17 cellular contexts compared by ENCODE assay signal in genomic region chr20:25544760-25545159, GRCh38. TPM values are rescaled to one million over a fixed set of nuclear protein-coding genes. Genes with fewer than 3 reads are reported as not detected.
DNase-seq lines count a peak whose midpoint lies in the region; ATAC-seq and TF ChIP-seq lines count a peak whose summit lies in the region.
"Had no signal": no experiment of that assay in that cellular context is flagged by ENCODE, and none has a peak within 500 bp of the region (broad histone marks: within the 10 kb centered on the region; RNA-seq: fewer than 3 reads in every experiment).

No MANE protein-coding gene starts in this region.

- H3K4me3 ChIP-seq in GM23338 (no peak overlapping the region), parathyroid adenoma (ENCODE audit: low read depth, low read length) (peak overlapping the region; percentile 2), transverse colon (no peak overlapping the region)
- H3K4me3 ChIP-seq: breast epithelium, esophagus squamous epithelium had no signal

- H3K27me3 ChIP-seq in GM23338 (ENCODE audit: insufficient read depth): no peaks in the 10 kb centered on the region
- no peaks in the 10 kb centered on the region for H3K27me3 ChIP-seq in parathyroid adenoma (ENCODE audit: control insufficient read depth, insufficient read depth, low read length)
- H3K27me3 ChIP-seq in transverse colon: no peaks in the 10 kb centered on the region
- H3K27me3 ChIP-seq: BE2C, breast epithelium, esophagus squamous epithelium had no signal

- intact Hi-C loops in transverse colon (cut with DNase I; ENCODE audit: low total_unique reads): no loop called here

- H3K36me3 Mint-ChIP-seq in GM23338 (ENCODE audit: low read depth): peaks cover 3% of the 10 kb centered on the region; the same call in 2 of the 3 replicates
- peaks cover 12% of the 10 kb centered on the region for H3K36me3 Mint-ChIP-seq in endothelial cell (ENCODE audit: low read depth, unreplicated experiment)
- H3K36me3 Mint-ChIP-seq: activated naive CD8-positive, alpha-beta T cell treated with anti-CD3 and anti-CD28 coated beads for 36 hours had no signal

- H3K79me2 ChIP-seq in GM23338 (replicated peaks; ENCODE audit: insufficient read depth) (peaks cover 62% of the 10 kb centered on the region), parathyroid adenoma (peaks cover 25% of the 10 kb centered on the region)

- in situ Hi-C loops in transverse colon (cut with MboI; ENCODE audit: low pct_ligation_motif_present in 1 of 4, low pct_unique_long_range_greater_than_20kb in 1 of 4, low sequenced_read_pairs in 3 of 4): no loop called here

- TF ChIP-seq POLR2A in transverse colon (IDR thresholded peaks at IDR 0.05): no peak

- TF ChIP-seq CTCF in GM23338 (conservative IDR thresholded peaks at IDR 0.05; ENCODE audit: low read depth in 2 of 2) (no peak), endothelial cell (IDR thresholded peaks at IDR 0.05; ENCODE audit: unreplicated experiment) (no peak), parathyroid adenoma (IDR thresholded peaks at IDR 0.05) (no peak), transverse colon (IDR thresholded peaks at IDR 0.05) (no peak)

- H3K27ac Mint-ChIP-seq in GM23338 (peak overlapping the region; percentile 64), endothelial cell (ENCODE audit: unreplicated experiment) (peak overlapping the region; percentile 34)
- H3K27ac Mint-ChIP-seq: activated naive CD8-positive, alpha-beta T cell treated with anti-CD3 and anti-CD28 coated beads for 36 hours; activated T-helper 1 cell treated with anti-CD3 and anti-CD28 coated beads, Interleukin-12 subunit alpha, Interleukin-12 subunit beta, Interleukin-2, Interleukin-4 antibody, amounts not matched to agents 30 ng/mL and 10 ng/mL and 1 ng/mL, durations not matched to agents 14 hours and 24 hours and 36 hours; T-helper 17 cell had no signal

- H3F3A ChIP-seq in GM23338 (replicated peaks; ENCODE audit: low read depth): no peaks in the 10 kb centered on the region

- H3K9me3 Mint-ChIP-seq in GM23338 (no peaks in the 10 kb centered on the region), endothelial cell (ENCODE audit: unreplicated experiment) (no peaks in the 10 kb centered on the region)
- H3K9me3 Mint-ChIP-seq: activated naive CD8-positive, alpha-beta T cell treated with anti-CD3 and anti-CD28 coated beads for 36 hours; activated T-helper 1 cell treated with anti-CD3 and anti-CD28 coated beads, Interleukin-12 subunit alpha, Interleukin-12 subunit beta, Interleukin-2, Interleukin-4 antibody, amounts not matched to agents 30 ng/mL and 10 ng/mL and 1 ng/mL, durations not matched to agents 14 hours and 24 hours and 36 hours; naive thymus-derived CD4-positive, alpha-beta T cell had no signal

- peaks cover 3% of the 10 kb centered on the region for H3K27me3 Mint-ChIP-seq in GM23338 (ENCODE audit: insufficient read depth, low read depth, poor library complexity)
- peaks cover 11% of the 10 kb centered on the region for H3K27me3 Mint-ChIP-seq in endothelial cell (ENCODE audit: unreplicated experiment)
- H3K27me3 Mint-ChIP-seq: activated naive CD8-positive, alpha-beta T cell treated with anti-CD3 and anti-CD28 coated beads for 36 hours; naive thymus-derived CD4-positive, alpha-beta T cell; T-helper 17 cell had no signal

- H2AFZ ChIP-seq in GM23338: no peak overlapping the region
- peak overlapping the region; percentile 40 for H2AFZ ChIP-seq in parathyroid adenoma

- ATAC-seq in GM23338: peak; percentile 16; the same call in 2 of the 3 replicates
- ATAC-seq: naive thymus-derived CD4-positive, alpha-beta T cell; T-helper 17 cell had no signal

- H3K9me3 ChIP-seq in parathyroid adenoma (ENCODE audit: control insufficient read depth, low read length): no peaks in the 10 kb centered on the region
- H3K9me3 ChIP-seq in transverse colon: no peaks in the 10 kb centered on the region
- H3K9me3 ChIP-seq: BE2C, breast epithelium, esophagus squamous epithelium had no signal

- 74 to 83% methylated on average over 1 of the region's 1 CpG for WGBS in transverse colon (ENCODE audit: low coverage in 1 of 2), 2 donors

- DNase-seq in GM23338 (ENCODE audit: low spot score): peak; percentile 36
- peak; percentile 98 for DNase-seq in NCI-H82 (lab: John Stamatoyannopoulos, UW)
- no peak for DNase-seq in endothelial cell (ENCODE audit: low spot score)
- no peak for DNase-seq in transverse colon
- no peak for DNase-seq in Ammon's horn (ENCODE audit: low spot score)
- DNase-seq in NCI-H2107 treated with DMSO at 0.1 percent for 48 hours (lab: John Stamatoyannopoulos, UW; ENCODE audit: unreplicated experiment): no peak
- DNase-seq: activated naive CD8-positive, alpha-beta T cell treated with anti-CD3 and anti-CD28 coated beads for 36 hours; BE2C; Calu3; esophagus squamous epithelium; naive thymus-derived CD4-positive, alpha-beta T cell; NCI-H1436; Right ventricle myocardium superior; T-helper 17 cell had no signal

- no peak for TF ChIP-seq EP300 in transverse colon (IDR thresholded peaks at IDR 0.05; ENCODE audit: low read depth)

- peaks cover 57% of the 10 kb centered on the region for H3K4me1 Mint-ChIP-seq in GM23338
- H3K4me1 Mint-ChIP-seq in endothelial cell (ENCODE audit: unreplicated experiment): peaks cover 62% of the 10 kb centered on the region

- H3K36me3 ChIP-seq in GM23338 (ENCODE audit: insufficient read depth): no peaks in the 10 kb centered on the region
- H3K36me3 ChIP-seq in parathyroid adenoma (ENCODE audit: control insufficient read depth, insufficient read depth, low read length): no peaks in the 10 kb centered on the region
- H3K36me3 ChIP-seq in transverse colon: no peaks in the 10 kb centered on the region
- H3K36me3 ChIP-seq: BE2C, breast epithelium, esophagus squamous epithelium had no signal

- no peak overlapping the region for H3K27ac ChIP-seq in GM23338 (ENCODE audit: low read depth)
- H3K27ac ChIP-seq in parathyroid adenoma: peak overlapping the region; percentile 87
- peak overlapping the region in 1 of 4 donors; percentile 16 for H3K27ac ChIP-seq in transverse colon

- H3K4me3 Mint-ChIP-seq in GM23338: peak overlapping the region; percentile 2; the same call in 1 of the 3 replicates
- no peak overlapping the region for H3K4me3 Mint-ChIP-seq in endothelial cell (ENCODE audit: unreplicated experiment)
- H3K4me3 Mint-ChIP-seq: activated naive CD8-positive, alpha-beta T cell treated with anti-CD3 and anti-CD28 coated beads for 36 hours; activated T-helper 1 cell treated with anti-CD3 and anti-CD28 coated beads, Interleukin-12 subunit alpha, Interleukin-12 subunit beta, Interleukin-2, Interleukin-4 antibody, amounts not matched to agents 30 ng/mL and 10 ng/mL and 1 ng/mL, durations not matched to agents 14 hours and 24 hours and 36 hours; naive thymus-derived CD4-positive, alpha-beta T cell; T-helper 17 cell had no signal

- peaks cover 15% of the 10 kb centered on the region for H4K20me1 ChIP-seq in GM23338 (replicated peaks; ENCODE audit: insufficient read depth)

- H3K4me2 ChIP-seq in GM23338: 0 out of 2 replicates have a peak overlapping the region, but pooled peaks have one; percentile 5
- H3K4me2 ChIP-seq in parathyroid adenoma (ENCODE audit: low read length): peak overlapping the region; percentile 37

- no peaks in the 10 kb centered on the region; the same call in 1 of the 2 replicates for H3K9me2 ChIP-seq in GM23338 (ENCODE audit: insufficient read depth)

- H3K4me1 ChIP-seq in GM23338 (ENCODE audit: insufficient read depth): peaks cover 41% of the 10 kb centered on the region
- peaks cover 68% of the 10 kb centered on the region for H3K4me1 ChIP-seq in parathyroid adenoma
- H3K4me1 ChIP-seq in transverse colon: peaks cover 6 to 16% (median 12%) of the 10 kb centered on the region in 4 donors
- H3K4me1 ChIP-seq: BE2C, breast epithelium had no signal

- H3K9ac ChIP-seq in parathyroid adenoma: no peak overlapping the region

TF ChIP-seq in GM23338, 12 proteins besides CTCF, POLR2A, EP300 and RAD21:
- TF ChIP-seq JUNB (IDR thresholded peaks at IDR 0.05; ENCODE audit: unreplicated experiment) (peak; percentile 47), EZH2phosphoT487 (IDR thresholded peaks at IDR 0.05; ENCODE audit: unreplicated experiment) (no peak), STAT1 (IDR thresholded peaks at IDR 0.05; ENCODE audit: unreplicated experiment) (no peak)

RNA-seq across cellular contexts. Expression of gene NINL, which starts 40.6 kb away (rescaled TPM):
- total RNA-seq in GM23338 (2014; rRNA removed; shearing (Covaris generic)): 22.9 and 31.2 TPM in 2 replicates
- 15.0 and 18.0 TPM in 2 replicates for polyA plus RNA-seq in GM23338 (2016; fragmentation: Nextera tagmentation; extraction: Ambion mirVana)
- total RNA-seq in endothelial cell (ENCODE audit: unreplicated experiment) (95.5 TPM), transverse colon (1 to 10 TPM; 3.1 to 9.7 (median 5.7) TPM)

Comparison
In these comparisons a context has a peak if more than half of its experiments do, and no peak if none do; other contexts are left out.
1. DNase-seq: peak in GM23338 (single experiment) and NCI-H82 (single experiment); none in endothelial cell (single experiment), transverse colon (single experiment), Ammon's horn (single experiment) and NCI-H2107 treated with DMSO at 0.1 percent for 48 hours (single experiment).